In the genomic region with DNA sequence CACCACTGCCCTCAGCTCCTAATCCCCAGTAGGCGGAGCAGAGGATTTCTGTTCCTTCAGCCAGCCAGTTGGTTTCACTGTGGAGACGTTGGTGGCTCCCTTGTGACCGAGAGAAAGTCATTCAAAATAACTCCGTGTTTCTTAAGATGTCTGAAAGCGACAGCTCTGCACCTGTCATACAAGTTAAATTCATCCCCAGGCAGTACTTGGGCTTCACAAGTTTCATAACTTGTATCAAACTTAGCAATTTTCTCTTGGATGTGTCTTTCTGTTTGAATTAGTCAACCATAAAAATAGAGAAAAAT, we compare ENCODE assay signal across 10 cellular contexts. TPM values are rescaled to one million over a fixed set of nuclear protein-coding genes. Genes with fewer than 3 reads are reported as not detected.
DNase-seq lines count a peak whose midpoint lies in the region; ATAC-seq and TF ChIP-seq lines count a peak whose summit lies in the region.
"Had no signal": no experiment of that assay in that cellular context is flagged by ENCODE, and none has a peak within 500 bp of the region (broad histone marks: within the 10 kb centered on the region; RNA-seq: fewer than 3 reads in every experiment).

No MANE protein-coding gene starts in this region.

- peak overlapping the region; percentile 87 for H2AFZ ChIP-seq in SK-N-SH (ENCODE audit: low read depth)

- no peaks in the 10 kb centered on the region for H3K9me3 Mint-ChIP-seq in activated naive CD8-positive, alpha-beta T cell treated with anti-CD3 and anti-CD28 coated beads for 36 hours

- no peaks in the 10 kb centered on the region; the same call in 1 of the 2 replicates for H3K27me3 ChIP-seq in SK-N-SH (ENCODE audit: insufficient read depth)
- peaks cover 7% of the 10 kb centered on the region for H3K27me3 ChIP-seq in mesendoderm (ENCODE audit: insufficient read depth, low read length, poor library complexity)

- no peak overlapping the region for H2BK15ac ChIP-seq in mesendoderm (replicated peaks; ENCODE audit: low read depth)

- H2BK120ac ChIP-seq in mesendoderm (ENCODE audit: low read depth, low read length) = no peak overlapping the region

- H3K4me3 Mint-ChIP-seq in activated naive CD8-positive, alpha-beta T cell treated with anti-CD3 and anti-CD28 coated beads for 36 hours = peak overlapping the region; percentile 76

- peaks cover 17% of the 10 kb centered on the region for H3K4me1 Mint-ChIP-seq in activated naive CD8-positive, alpha-beta T cell treated with anti-CD3 and anti-CD28 coated beads for 36 hours

- H3K27ac ChIP-seq in SK-N-SH (ENCODE audit: low read depth in 2 of 2, low read length in 1 of 2) (peak overlapping the region in 1 of 2 experiments; percentile 49; a peak in 1 of 4 replicates), mesendoderm (ENCODE audit: low read depth, low read length) (no peak overlapping the region)
- H3K27ac ChIP-seq: A549 had no signal

- TF ChIP-seq CTCF in SK-N-SH (IDR thresholded peaks at IDR 0.05) = 0 out of 2 replicates have a peak, but pooled peaks have one; percentile 6

- H3K36me3 ChIP-seq in SK-N-SH (replicated peaks in 1 of 2; ENCODE audit: control insufficient read depth in 1 of 2, insufficient read depth in 2 of 2, low read length in 1 of 2) (no peaks in the 10 kb centered on the region), mesendoderm (ENCODE audit: control insufficient read depth, insufficient read depth, low read length) (no peaks in the 10 kb centered on the region)

- no peaks in the 10 kb centered on the region for H3K9me3 ChIP-seq in SK-N-SH
- H3K9me3 ChIP-seq: A549 had no signal

- H3K27me3 Mint-ChIP-seq in activated naive CD8-positive, alpha-beta T cell treated with anti-CD3 and anti-CD28 coated beads for 36 hours = peaks cover 80% of the 10 kb centered on the region

- peaks cover 9% of the 10 kb centered on the region for H3F3A ChIP-seq in SK-N-SH (replicated peaks; ENCODE audit: insufficient read depth)

- no peaks in the 10 kb centered on the region for H4K20me1 ChIP-seq in SK-N-SH (ENCODE audit: insufficient read depth)

- no peak overlapping the region for H3K23ac ChIP-seq in mesendoderm (ENCODE audit: low read length)

- no peak overlapping the region for H2AK5ac ChIP-seq in mesendoderm (ENCODE audit: low read length)

- ATAC-seq in SK-N-SH treated with all-trans-retinoic acid at 6 μM for 48 hours (no peak), HG02938 (IDR thresholded peaks at IDR 0.05; ENCODE audit: unreplicated experiment) (peak; percentile 55)
- ATAC-seq: A549 had no signal

- no peaks in the 10 kb centered on the region for H3K36me3 Mint-ChIP-seq in activated naive CD8-positive, alpha-beta T cell treated with anti-CD3 and anti-CD28 coated beads for 36 hours

- no peaks in the 10 kb centered on the region for H3K9me2 ChIP-seq in SK-N-SH

- H4K5ac ChIP-seq in mesendoderm (ENCODE audit: low read length) = no peak overlapping the region

- 3% methylated on average over 5 of the region's 5 CpGs for WGBS in SK-N-SH (ENCODE audit: low lambda C conversion rate)
- WGBS in mesendoderm (ENCODE audit: extremely low coverage, insufficient coverage, low lambda C conversion rate) = no CpG with 5 or more reads among the region's 5 CpGs

- CTCF ChIA-PET in SK-N-SH (lab: Yijun Ruan, JAX) = interaction anchor here (0.6 to 5.8 kb wide), 24 partner anchors 8 to 724 kb away, joined by 3 to 109 read pairs (median 8); partner anchors contain the start of genes CDKN2A and CDKN2B-AS1

- H2BK5ac ChIP-seq in mesendoderm (ENCODE audit: low read length) = no peak overlapping the region

- no peak; the same call in 1 of the 2 replicates for TF ChIP-seq RAD21 in SK-N-SH (IDR thresholded peaks at IDR 0.05; ENCODE audit: low read length)

- H3K79me1 ChIP-seq in mesendoderm (ENCODE audit: low read length) = no peaks in the 10 kb centered on the region

- peak overlapping the region; percentile 79 to 82 for H3K4me3 ChIP-seq in SK-N-SH (ENCODE audit: low read depth in 2 of 2, low read length in 1 of 2)
- no peak overlapping the region for H3K4me3 ChIP-seq in mesendoderm (ENCODE audit: low read length)
- H3K4me3 ChIP-seq: A549 had no signal

- POLR2A ChIA-PET in SK-N-SH (lab: Yijun Ruan, JAX) = interaction anchor here (1.4 kb wide), 1 partner anchor 15 kb away, joined by 3 read pairs; the partner anchor contains the start of genes CDKN2A and CDKN2B-AS1

- TF ChIP-seq EP300 in SK-N-SH (IDR thresholded peaks at IDR 0.05; ENCODE audit: borderline replicate concordance in 1 of 2, low read depth in 1 of 2, low read length in 1 of 2) = no peak

- DNase-seq in SK-N-SH (no peak), mesendoderm (no peak), iPS-NIHi11 (ENCODE audit: low spot score) (no peak), NCI-H2081 treated with DMSO at 0.1 percent for 48 hours (lab: John Stamatoyannopoulos, UW) (no peak), KG1 (lab: John Stamatoyannopoulos, UW) (no peak)
- no peak for DNase-seq in activated naive CD8-positive, alpha-beta T cell treated with anti-CD3 and anti-CD28 coated beads for 36 hours

- H3K18ac ChIP-seq in mesendoderm (ENCODE audit: low read length) = no peak overlapping the region

- H3K79me2 ChIP-seq in SK-N-SH (ENCODE audit: insufficient read depth) (no peaks in the 10 kb centered on the region; the same call in 1 of the 2 replicates), mesendoderm (ENCODE audit: control insufficient read depth, insufficient read depth, low read length) (no peaks in the 10 kb centered on the region)

- no peak overlapping the region for H3K27ac Mint-ChIP-seq in activated naive CD8-positive, alpha-beta T cell treated with anti-CD3 and anti-CD28 coated beads for 36 hours
- H3K27ac Mint-ChIP-seq: activated naive CD4-positive, alpha-beta T cell treated with anti-CD3 and anti-CD28 coated beads, Interleukin-2, amount 50 U/mL, for 72 hours had no signal

- peak overlapping the region; percentile 78 for H3K56ac ChIP-seq in mesendoderm (ENCODE audit: low read length)

- no peak overlapping the region for H3K9ac ChIP-seq in SK-N-SH
- peak overlapping the region; percentile 46 for H3K9ac ChIP-seq in mesendoderm (ENCODE audit: low read length)

- H3K4me2 ChIP-seq in SK-N-SH (peak overlapping the region; percentile 90), mesendoderm (ENCODE audit: low read length) (peak overlapping the region; percentile 80)
- H3K4me2 ChIP-seq: A549 had no signal

- H3K4me1 ChIP-seq in SK-N-SH (ENCODE audit: control insufficient read depth in 1 of 2, insufficient read depth in 2 of 2, low read depth in 1 of 2, low read length in 1 of 2) = peaks cover 0 to 16% of the 10 kb centered on the region in 2 experiments; a peak in 2 of 4 replicates
- H3K4me1 ChIP-seq in mesendoderm (ENCODE audit: control insufficient read depth, low read depth, low read length) = peaks cover 2% of the 10 kb centered on the region
- H3K4me1 ChIP-seq: A549 had no signal

- H4K8ac ChIP-seq in mesendoderm (ENCODE audit: low read depth, low read length) = no peak overlapping the region

- H3K4ac ChIP-seq in mesendoderm (ENCODE audit: low read depth, low read length) = no peak overlapping the region

TF ChIP-seq in SK-N-SH, 30 proteins besides CTCF, POLR2A, EP300 and RAD21 (continues in another document):
- TF ChIP-seq JUND (IDR thresholded peaks at IDR 0.05) (no peak), TCF12 (IDR thresholded peaks at IDR 0.05) (no peak), FOXM1 (IDR thresholded peaks at IDR 0.05; ENCODE audit: low read depth) (no peak), RCOR1 (IDR thresholded peaks at IDR 0.05; ENCODE audit: low read length) (no peak), GATA2 (CRISPR knock-in tag; IDR thresholded peaks at IDR 0.05) (no peak), MXI1 (IDR thresholded peaks at IDR 0.05; ENCODE audit: low read depth, low read length) (peak; percentile 41; the same call in 1 of the 2 replicates), MEF2A (IDR thresholded peaks at IDR 0.05; ENCODE audit: borderline replicate concordance, low read depth) (no peak)

TF ChIP-seq in SK-N-SH treated with all-trans-retinoic acid at 6 μM for 48 hours, 23 proteins besides CTCF, POLR2A, EP300 and RAD21 (continues in another document):
- TF ChIP-seq TCF4 (CRISPR knock-in tag; IDR thresholded peaks at IDR 0.05; ENCODE audit: borderline replicate concordance) (no peak), SNAI2 (CRISPR knock-in tag; IDR thresholded peaks at IDR 0.05) (no peak), TOX (CRISPR knock-in tag; IDR thresholded peaks at IDR 0.05; ENCODE audit: borderline replicate concordance) (no peak), ZFP3 (CRISPR knock-in tag; IDR thresholded peaks at IDR 0.05) (no peak), PPARA (CRISPR knock-in tag; IDR thresholded peaks at IDR 0.05; ENCODE audit: borderline replicate concordance) (no peak), ARNTL (CRISPR knock-in tag; IDR thresholded peaks at IDR 0.05; ENCODE audit: borderline replicate concordance, low read depth) (no peak)

RNA-seq across cellular contexts. Expression of gene CDKN2B, which starts 0.4 kb away (rescaled TPM):
- polyA plus RNA-seq in SK-N-SH (2012; rRNA removed) = 6.3 and 6.4 TPM in 2 replicates
- polyA plus RNA-seq in SK-N-SH (2012; cell fraction: cytosol; rRNA removed) = 6.8 and 6.9 TPM in 2 replicates
- polyA plus RNA-seq in SK-N-SH (2012; cell fraction: nucleus; rRNA removed) = 12.6 and 14.9 TPM in 2 replicates
- total RNA-seq in activated naive CD8-positive, alpha-beta T cell treated with anti-CD3 and anti-CD28 coated beads for 36 hours = not detected
- polyA plus RNA-seq in mesendoderm (2013, experiment 1 of 2) = 1.0 TPM
- polyA plus RNA-seq in mesendoderm (2013, experiment 2 of 2) = 1.3 TPM
- polyA plus RNA-seq: A549 had no signal

RNA-seq across cellular contexts. Expression of gene CDKN2B-AS1, which starts 14.9 kb away (rescaled TPM):
- 0.25 and 0.44 TPM in 2 replicates for polyA plus RNA-seq in SK-N-SH (2012; rRNA removed)
- 0.43 and 0.45 TPM in 2 replicates for polyA plus RNA-seq in SK-N-SH (2012; cell fraction: cytosol; rRNA removed)
- polyA plus RNA-seq in SK-N-SH (2012; cell fraction: nucleus; rRNA removed) = 0.35 and 1.1 TPM in 2 replicates
- under 1 TPM in 1 of 2 experiments, not detected in 1; 0.10 TPM for total RNA-seq in activated naive CD8-positive, alpha-beta T cell treated with anti-CD3 and anti-CD28 coated beads for 36 hours
- 0.10 TPM for polyA plus RNA-seq in mesendoderm (2013, experiment 1 of 2)
- 0.06 TPM for polyA plus RNA-seq in mesendoderm (2013, experiment 2 of 2)
- polyA plus RNA-seq: A549 had no signal

RNA-seq across cellular contexts. Expression of gene CDKN2A, which starts 15.3 kb away (rescaled TPM):
- polyA plus RNA-seq in SK-N-SH (2012; rRNA removed) = 34.1 and 41.4 TPM in 2 replicates
- polyA plus RNA-seq in SK-N-SH (2012; cell fraction: cytosol; rRNA removed) = 28.3 and 35.3 TPM in 2 replicates
- polyA plus RNA-seq in SK-N-SH (2012; cell fraction: nucleus; rRNA removed) = 31.9 and 66.5 TPM in 2 replicates
- total RNA-seq in activated naive CD8-positive, alpha-beta T cell treated with anti-CD3 and anti-CD28 coated beads for 36 hours = 1 to 10 TPM in 1 of 2 experiments, under 1 TPM in 1; 0.97 to 1.5 TPM
- 1.2 TPM for polyA plus RNA-seq in mesendoderm (2013, experiment 1 of 2)
- 1.2 TPM for polyA plus RNA-seq in mesendoderm (2013, experiment 2 of 2)
- polyA plus RNA-seq: A549 had no signal
